8 cellular contexts compared by ENCODE assay signal in the genomic region with DNA sequence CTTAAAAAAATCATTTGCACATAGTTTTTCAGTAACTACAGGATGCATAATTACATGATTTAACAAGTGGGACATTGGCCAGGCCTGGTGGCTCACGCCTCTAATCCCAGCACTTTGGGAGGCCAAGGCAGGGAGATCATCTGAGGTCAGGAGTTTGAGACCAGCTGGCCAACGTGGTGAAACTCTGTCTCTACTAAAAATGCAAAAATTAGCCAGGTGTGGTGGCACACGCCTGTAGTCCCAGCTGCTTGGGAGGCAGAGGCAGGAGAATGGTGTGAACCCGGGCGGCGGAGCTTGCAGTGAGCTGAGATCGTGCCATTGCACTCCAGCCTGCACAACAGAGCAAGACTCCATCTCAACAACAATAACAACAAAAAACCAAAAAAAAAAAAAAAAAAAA. TPM values are rescaled to one million over a fixed set of nuclear protein-coding genes. Genes with fewer than 3 reads are reported as not detected.
DNase-seq lines count a peak whose midpoint lies in the region; ATAC-seq, FAIRE-seq and TF ChIP-seq lines count a peak whose summit lies in the region.
"Not testable (repeated sequence)": the region's sequence is repeated elsewhere in the genome, so short reads cannot be mapped to it uniquely, and the experiment has no call there.

No MANE protein-coding gene starts in this region.

- H3K4me3 ChIP-seq in CD4-positive, CD25-positive, alpha-beta regulatory T cell (ENCODE audit: low read depth, low read length) = peak overlapping the region; percentile 69
- H3K4me3 ChIP-seq in MG63; K562; HepG2 (replicated peaks in 1 of 3; ENCODE audit: insufficient read depth in 1 of 3, low read depth in 2 of 3, low read length in 3 of 3): not testable (repeated sequence)

- not testable (repeated sequence) for ATAC-seq in CD4-positive, CD25-positive, alpha-beta regulatory T cell (ENCODE audit: low read depth in 2 of 2); T-helper 17 cell; K562; HepG2; natural killer cell

- 88% methylated on average over 5 of the region's 7 CpGs for WGBS in K562 (ENCODE audit: insufficient coverage, low coverage, missing lambda C conversion rate)
- WGBS in HepG2 (ENCODE audit: low lambda C conversion rate) = 93% methylated on average over 7 of the region's 7 CpGs

- H3K9me1 ChIP-seq in K562 (ENCODE audit: control insufficient read depth, insufficient read depth, low read length) = not testable (repeated sequence)

- H2AFZ ChIP-seq in K562 (ENCODE audit: low read depth, low read length); HepG2 (ENCODE audit: low read length): not testable (repeated sequence)

- peaks cover 44 to 77% (median 60%) of the 10 kb centered on the region in 4 donors for H3K4me1 Mint-ChIP-seq in CD4-positive, CD25-positive, alpha-beta regulatory T cell
- H3K4me1 Mint-ChIP-seq in T-helper 17 cell = peaks cover 53% of the 10 kb centered on the region
- H3K4me1 Mint-ChIP-seq in activated naive CD4-positive, alpha-beta T cell treated with anti-CD3 and anti-CD28 coated beads, Interleukin-2, amount 10 ng/mL, durations not matched to agents 7 days and 5 days = peaks cover 74% of the 10 kb centered on the region
- H3K4me1 Mint-ChIP-seq in natural killer cell = peaks cover 67 to 74% of the 10 kb centered on the region in 2 donors

- DNase-seq in CD4-positive, CD25-positive, alpha-beta regulatory T cell; T-helper 17 cell; activated naive CD4-positive, alpha-beta T cell treated with anti-CD3 and anti-CD28 coated beads, Interleukin-2, amount 10 ng/mL, durations not matched to agents 7 days and 5 days; K562 (ENCODE audit: extremely low read depth in 1 of 4, low spot score in 3 of 4); HepG2 (ENCODE audit: low spot score); natural killer cell: not testable (repeated sequence)
- peak; percentile 20 for DNase-seq in DMS 273 (lab: John Stamatoyannopoulos, UW; ENCODE audit: unreplicated experiment)
- peak; percentile 5 for DNase-seq in MG63

- H3K9ac ChIP-seq in K562 (ENCODE audit: insufficient read depth in 1 of 2, low read depth in 2 of 2, low read length in 2 of 2); HepG2 (ENCODE audit: insufficient read depth, low read depth, low read length): not testable (repeated sequence)

- CTCF ChIA-PET in activated naive CD4-positive, alpha-beta T cell treated with anti-CD3 and anti-CD28 coated beads, Interleukin-2, amount 10 ng/mL, durations not matched to agents 7 days and 5 days (lab: Charles Lee); K562 (lab: Yijun Ruan, JAX; ENCODE audit: low intra/inter-chr PET ratio); HepG2 (lab: Yijun Ruan, JAX; ENCODE audit: low intra/inter-chr PET ratio, low total read pairs): not testable (repeated sequence)

- H3K4me2 ChIP-seq in K562 (ENCODE audit: insufficient read depth, low read length); HepG2 (ENCODE audit: low read depth, low read length): not testable (repeated sequence)

- H4K20me1 ChIP-seq in K562 (replicated peaks; ENCODE audit: control insufficient read depth, insufficient read depth, low read length) (peaks cover 14% of the 10 kb centered on the region; the same call in 1 of the 2 replicates), HepG2 (ENCODE audit: insufficient read depth, low read length) (peaks cover 31% of the 10 kb centered on the region)

- not testable (repeated sequence) for TF ChIP-seq CTCF in K562 (IDR thresholded peaks at IDR 0.05 in 2 of 3, conservative IDR thresholded peaks at IDR 0.05 in 1 of 3; ENCODE audit: insufficient read depth in 2 of 3, low read depth in 1 of 3, low read length in 3 of 3); HepG2 (CRISPR knock-in tag; IDR thresholded peaks at IDR 0.05); natural killer cell (IDR thresholded peaks at IDR 0.05)

- not testable (repeated sequence) for H3K27me3 Mint-ChIP-seq in CD4-positive, CD25-positive, alpha-beta regulatory T cell; T-helper 17 cell; activated naive CD4-positive, alpha-beta T cell treated with anti-CD3 and anti-CD28 coated beads, Interleukin-2, amount 10 ng/mL, durations not matched to agents 7 days and 5 days; natural killer cell (ENCODE audit: low read depth in 2 of 2)

- in situ Hi-C loops in K562 (cut with MboI); HepG2 (cut with HindIII; ENCODE audit: extremely low pct_ligation_motif_present, low pct_unique_long_range_greater_than_20kb): not testable (repeated sequence)

- H3K4me3 Mint-ChIP-seq in CD4-positive, CD25-positive, alpha-beta regulatory T cell = peak overlapping the region; percentile 42 to 91 (median 63)
- peak overlapping the region; percentile 31 for H3K4me3 Mint-ChIP-seq in T-helper 17 cell
- H3K4me3 Mint-ChIP-seq in activated naive CD4-positive, alpha-beta T cell treated with anti-CD3 and anti-CD28 coated beads, Interleukin-2, amount 10 ng/mL, durations not matched to agents 7 days and 5 days; natural killer cell: not testable (repeated sequence)

- BruUV-seq in K562 (replicated peaks; lab: Mats Ljungman, UMichigan); HepG2 (replicated peaks; lab: Mats Ljungman, UMichigan): not testable (repeated sequence)

- H3K9me3 ChIP-seq in CD4-positive, CD25-positive, alpha-beta regulatory T cell (ENCODE audit: control insufficient read depth in 2 of 2, low read length in 2 of 2); MG63; T-helper 17 cell (ENCODE audit: control insufficient read depth, low read length, poor library complexity, severe bottlenecking); K562 (replicated peaks; ENCODE audit: control insufficient read depth, insufficient read depth, low read depth, low read length); HepG2 (ENCODE audit: low read length): not testable (repeated sequence)

- TF ChIP-seq EP300 in K562 (IDR thresholded peaks at IDR 0.05; ENCODE audit: low read length); HepG2 (IDR thresholded peaks at IDR 0.05; ENCODE audit: low read depth in 2 of 2, low read length in 2 of 2); HepG2 (CRISPR knock-in tag; IDR thresholded peaks at IDR 0.05; ENCODE audit: borderline replicate concordance): not testable (repeated sequence)

- peaks cover 58% of the 10 kb centered on the region for H3K4me1 ChIP-seq in CD4-positive, CD25-positive, alpha-beta regulatory T cell (ENCODE audit: control insufficient read depth, insufficient read depth, low read length, poor library complexity, severe bottlenecking)
- peaks cover 9 to 11% of the 10 kb centered on the region in 2 experiments; a peak in 2 of 5 replicates for H3K4me1 ChIP-seq in K562 (replicated peaks in 1 of 2; ENCODE audit: control insufficient read depth in 2 of 2, insufficient read depth in 2 of 2, low read length in 2 of 2)
- H3K4me1 ChIP-seq in HepG2 (ENCODE audit: insufficient read depth, low read length) = peaks cover 20% of the 10 kb centered on the region

- TF ChIP-seq RAD21 in K562 (CRISPR knock-in tag; conservative IDR thresholded peaks at IDR 0.05 in 1 of 2, IDR thresholded peaks at IDR 0.05 in 1 of 2); HepG2 (CRISPR knock-in tag; IDR thresholded peaks at IDR 0.05): not testable (repeated sequence)

- intact Hi-C loops in K562 (cut with micrococcal nuclease); HepG2 (cut with micrococcal nuclease; ENCODE audit: unreplicated experiment); natural killer cell (cut with micrococcal nuclease): not testable (repeated sequence)

- peaks cover 52% of the 10 kb centered on the region for H3K36me3 Mint-ChIP-seq in CD4-positive, CD25-positive, alpha-beta regulatory T cell
- H3K36me3 Mint-ChIP-seq in T-helper 17 cell (ENCODE audit: low read depth); natural killer cell: not testable (repeated sequence)
- H3K36me3 Mint-ChIP-seq in activated naive CD4-positive, alpha-beta T cell treated with anti-CD3 and anti-CD28 coated beads, Interleukin-2, amount 10 ng/mL, durations not matched to agents 7 days and 5 days = peaks cover 58% of the 10 kb centered on the region

- H3K79me2 ChIP-seq in K562 (ENCODE audit: control insufficient read depth, insufficient read depth, low read length) (peaks cover 97% of the 10 kb centered on the region), HepG2 (ENCODE audit: insufficient read depth, low read length) (peaks cover 88% of the 10 kb centered on the region)

- H3K27me3 ChIP-seq in CD4-positive, CD25-positive, alpha-beta regulatory T cell (ENCODE audit: control insufficient read depth, insufficient read depth, low read length); MG63; K562 (ENCODE audit: control insufficient read depth in 2 of 2, insufficient read depth in 2 of 2, low read length in 2 of 2); HepG2 (ENCODE audit: control insufficient read depth in 1 of 2, insufficient read depth in 2 of 2, low read length in 2 of 2): not testable (repeated sequence)

- POLR2A ChIA-PET in K562 (lab: Yijun Ruan, JAX); HepG2 (lab: Yijun Ruan, JAX): not testable (repeated sequence)

- H3K27ac Mint-ChIP-seq in CD4-positive, CD25-positive, alpha-beta regulatory T cell = peak overlapping the region in 1 of 3 donors; percentile 63
- H3K27ac Mint-ChIP-seq in T-helper 17 cell (peak overlapping the region; percentile 93), natural killer cell (peak overlapping the region; percentile 64 to 83)
- H3K27ac Mint-ChIP-seq in activated naive CD4-positive, alpha-beta T cell treated with anti-CD3 and anti-CD28 coated beads, Interleukin-2, amount 10 ng/mL, durations not matched to agents 7 days and 5 days = peak overlapping the region; percentile 52

- FAIRE-seq in K562 (lab: Jason Lieb, UNC); HepG2 (lab: Jason Lieb, UNC): not testable (repeated sequence)

- H3K27ac ChIP-seq in CD4-positive, CD25-positive, alpha-beta regulatory T cell (ENCODE audit: insufficient read depth, low read length, poor library complexity, severe bottlenecking); K562 (ENCODE audit: extremely low read depth, low read depth, low read length); HepG2 (ENCODE audit: extremely low read length, insufficient read depth, low read length): not testable (repeated sequence)

- TF ChIP-seq POLR2A in K562 (conservative IDR thresholded peaks at IDR 0.05); HepG2 (IDR thresholded peaks at IDR 0.05; ENCODE audit: insufficient read depth in 1 of 2, low read depth in 2 of 2, low read length in 2 of 2): not testable (repeated sequence)

- H3K9me3 Mint-ChIP-seq in CD4-positive, CD25-positive, alpha-beta regulatory T cell; activated naive CD4-positive, alpha-beta T cell treated with anti-CD3 and anti-CD28 coated beads, Interleukin-2, amount 10 ng/mL, durations not matched to agents 7 days and 5 days; natural killer cell: not testable (repeated sequence)

- H3K36me3 ChIP-seq in CD4-positive, CD25-positive, alpha-beta regulatory T cell (ENCODE audit: control insufficient read depth, insufficient read depth, low read length) = peaks cover 43% of the 10 kb centered on the region
- H3K36me3 ChIP-seq in MG63 = peaks cover 17% of the 10 kb centered on the region
- H3K36me3 ChIP-seq in K562 (ENCODE audit: control insufficient read depth, insufficient read depth, low read length) = peaks cover 38% of the 10 kb centered on the region
- peaks cover 0 to 14% of the 10 kb centered on the region in 2 experiments; a peak in 4 of 5 replicates for H3K36me3 ChIP-seq in HepG2 (replicated peaks in 1 of 2; ENCODE audit: control insufficient read depth in 1 of 2, insufficient read depth in 2 of 2, low read length in 2 of 2)

RNA-seq across cellular contexts. Expression of a gene that starts 6.8 kb away (rescaled TPM):
- total RNA-seq in CD4-positive, CD25-positive, alpha-beta regulatory T cell = 671 TPM
- 10 to 100 TPM; 59.1 to 78.8 (median 65.5) TPM for polyA plus RNA-seq in CD4-positive, CD25-positive, alpha-beta regulatory T cell
- 16.2 and 19.0 TPM in 2 replicates for total RNA-seq in MG63 (2014; rRNA removed; shearing (Covaris generic); ENCODE audit: low replicate concordance)
- total RNA-seq in T-helper 17 cell (100 to 1,000 TPM; 288 to 316 TPM), K562 (2014; rRNA removed) (68.5 and 83.0 TPM in 2 replicates), K562 (2014; rRNA removed; fragmentation: Illumina TruSeq; extraction: Trizol) (119 and 130 TPM in 2 replicates), K562 (2015; rRNA removed; fragmentation: Illumina TruSeq; extraction: Trizol) (131 and 144 TPM in 2 replicates), K562 (2021) (65.2 and 71.1 TPM in 2 replicates), HepG2 (2016; rRNA removed; fragmentation: Illumina TruSeq; extraction: Trizol) (93.6 and 110 TPM in 2 replicates), natural killer cell (100 to 1,000 TPM; 200 to 240 (median 203) TPM)
- total RNA-seq in K562 (2011; cell fraction: chromatin; rRNA removed; ENCODE audit: low replicate concordance) = 142 and 837 TPM in 2 replicates
- 44.9 and 97.0 TPM in 2 replicates for total RNA-seq in K562 (2011; cell fraction: nucleolus; rRNA removed)
- total RNA-seq in K562 (2011; cell fraction: nucleoplasm; rRNA removed) = 201 and 257 TPM in 2 replicates
- polyA plus RNA-seq in K562 (2011; rRNA removed) (71.4 and 72.7 TPM in 2 replicates), K562 (2014; fragmentation: Illumina TruSeq; extraction: Trizol) (64.4 and 76.4 TPM in 2 replicates), K562 (2014; fragmentation: Nextera tagmentation; extraction: Ambion mirVana) (1 to 10 TPM; 6.3 to 6.6 TPM), K562 (2014; rRNA removed) (48.5 and 58.2 TPM in 2 replicates), HepG2 (2011; rRNA removed) (17.9 and 21.4 TPM in 2 replicates)
- polyA plus RNA-seq in K562 (2011; cell fraction: cytosol; rRNA removed) = 8.8 and 31.4 TPM in 2 replicates
- 72.9 and 143 TPM in 2 replicates for polyA plus RNA-seq in K562 (2011; cell fraction: nucleus; rRNA removed)
- polyA plus RNA-seq in K562 (2012) = 31.5 and 37.2 TPM in 2 replicates
- polyA minus RNA-seq in K562 (2011; rRNA and poly(A)+ RNA removed) = 235 and 351 TPM in 2 replicates
- 91.7 and 120 TPM in 2 replicates for polyA minus RNA-seq in K562 (2011; cell fraction: cytosol; rRNA and poly(A)+ RNA removed)
- 163 and 443 TPM in 2 replicates for polyA minus RNA-seq in K562 (2011; cell fraction: nucleus; rRNA and poly(A)+ RNA removed)
- total RNA-seq in HepG2 (2016; cell fraction: cytosol; rRNA removed; fragmentation: Illumina TruSeq; extraction: Trizol; ENCODE audit: low read depth) = 13.6 and 15.9 TPM in 2 replicates
- total RNA-seq in HepG2 (2016; cell fraction: insoluble cytoplasmic fraction; rRNA removed; fragmentation: Illumina TruSeq; extraction: Trizol) = 84.6 and 113 TPM in 2 replicates
- 23.8 and 24.6 TPM in 2 replicates for total RNA-seq in HepG2 (2016; cell fraction: membrane; rRNA removed; fragmentation: Illumina TruSeq; extraction: Trizol)
- total RNA-seq in HepG2 (2016; cell fraction: nucleus; rRNA removed; fragmentation: Illumina TruSeq; extraction: Trizol) = 173 and 188 TPM in 2 replicates
- polyA plus RNA-seq in HepG2 (2011; cell fraction: cytosol; rRNA removed) = 6.3 and 9.9 TPM in 2 replicates
- polyA plus RNA-seq in HepG2 (2011; cell fraction: nucleus; rRNA removed) = 24.2 and 26.2 TPM in 2 replicates
- polyA plus RNA-seq in HepG2 (2012) = 24.4 and 28.6 TPM in 2 replicates
- polyA plus RNA-seq in HepG2 (2016; cell fraction: cytosol; fragmentation: Illumina TruSeq; extraction: Trizol; ENCODE audit: low read depth) = 0.93 and 1.4 TPM in 2 replicates
- polyA plus RNA-seq in HepG2 (2016; cell fraction: insoluble cytoplasmic fraction; fragmentation: Illumina TruSeq; extraction: Trizol; ENCODE audit: low read depth) = 52.1 and 55.6 TPM in 2 replicates
- 2.3 and 3.4 TPM in 2 replicates for polyA plus RNA-seq in HepG2 (2016; cell fraction: membrane; fragmentation: Illumina TruSeq; extraction: Trizol; ENCODE audit: low read depth)
- 90.4 and 91.3 TPM in 2 replicates for polyA plus RNA-seq in HepG2 (2016; cell fraction: nucleus; fragmentation: Illumina TruSeq; extraction: Trizol; ENCODE audit: insufficient read depth, low read depth)
- 18.4 and 33.4 TPM in 2 replicates for polyA minus RNA-seq in HepG2 (2011; rRNA and poly(A)+ RNA removed; ENCODE audit: low replicate concordance)
- polyA minus RNA-seq in HepG2 (2011; cell fraction: cytosol; rRNA and poly(A)+ RNA removed) = 38.2 and 47.6 TPM in 2 replicates
- 266 and 276 TPM in 2 replicates for polyA minus RNA-seq in HepG2 (2011; cell fraction: nucleus; rRNA and poly(A)+ RNA removed)
